Comparison of ENCODE assay signal across 1 cellular context in genomic region chr1:67708606-67709005, GRCh38.
TF ChIP-seq lines count a peak whose summit lies in the region.

No MANE protein-coding gene starts in this region.

TF ChIP-seq in H1, 55 proteins besides CTCF, POLR2A, EP300 and RAD21 (continued from another document):
- TF ChIP-seq SP2 (IDR thresholded peaks at IDR 0.05; ENCODE audit: low read length) (no peak), BCL11A (IDR thresholded peaks at IDR 0.05; ENCODE audit: low read depth in 2 of 2, low read length in 2 of 2) (no peak), SRF (IDR thresholded peaks at IDR 0.05; ENCODE audit: low read depth, low read length) (no peak), RNF2 (IDR thresholded peaks at IDR 0.05; ENCODE audit: borderline replicate concordance, low read depth, low read length, missing control alignments, poor library complexity, severe bottlenecking) (no peak), KDM5A (IDR thresholded peaks at IDR 0.05; ENCODE audit: low read length) (no peak), TAF1 (IDR thresholded peaks at IDR 0.05; ENCODE audit: low read depth, low read length) (no peak), HDAC6 (IDR thresholded peaks at IDR 0.05; ENCODE audit: low read depth, low read length) (no peak), SAP30 (IDR thresholded peaks at IDR 0.05; ENCODE audit: insufficient read depth, insufficient replicate concordance, low read length) (no peak), SP4 (IDR thresholded peaks at IDR 0.05; ENCODE audit: low read length) (no peak), YY1 (IDR thresholded peaks at IDR 0.05; ENCODE audit: low read depth, low read length) (no peak), SIX5 (IDR thresholded peaks at IDR 0.05; ENCODE audit: low read depth, low read length) (no peak), USF2 (IDR thresholded peaks at IDR 0.05; ENCODE audit: low read length) (no peak), ATF3 (IDR thresholded peaks at IDR 0.05; ENCODE audit: insufficient read depth, low read depth, low read length) (no peak), CHD2 (IDR thresholded peaks at IDR 0.05; ENCODE audit: low read length) (no peak), ASH2L (IDR thresholded peaks at IDR 0.05; ENCODE audit: low read length) (no peak), ATF2 (IDR thresholded peaks at IDR 0.05; ENCODE audit: low read length) (no peak), TCF12 (IDR thresholded peaks at IDR 0.05; ENCODE audit: low read depth, low read length) (no peak)
